23 cellular contexts compared by ENCODE assay signal in genomic region chr2:59604143-59604542, GRCh38.
"Had no signal": no experiment of that assay in that cellular context is flagged by ENCODE, and none has a peak within 500 bp of the region (broad histone marks: within the 10 kb centered on the region; RNA-seq: fewer than 3 reads in every experiment).

No MANE protein-coding gene starts in this region.

- H3K4me3 Mint-ChIP-seq: activated CD8-positive, alpha-beta memory T cell treated with anti-CD3 and anti-CD28 coated beads, Interleukin-2, amount 10 ng/mL, durations not matched to agents 7 days and 5 days; activated naive CD4-positive, alpha-beta T cell treated with anti-CD3 and anti-CD28 coated beads, Interleukin-2, amount 10 ng/mL, durations not matched to agents 7 days and 5 days; activated naive CD8-positive, alpha-beta T cell treated with anti-CD3 and anti-CD28 coated beads for 36 hours; activated T-helper 17 cell treated with anti-CD3 and anti-CD28 coated beads, Interleukin-2, amount 50 U/mL, for 72 hours; T-helper 1 cell treated with Interleukin-12 subunit alpha and Interleukin-12 subunit beta and Interleukin-4 antibody, amounts not matched to agents 30 μg/mL and 1 μg/mL, for 36 hours had no signal

- H3K9me3 Mint-ChIP-seq: T-helper 1 cell treated with Interleukin-12 subunit alpha and Interleukin-12 subunit beta and Interleukin-4 antibody, amounts not matched to agents 30 μg/mL and 1 μg/mL, for 36 hours had no signal

- H3K36me3 Mint-ChIP-seq: activated CD8-positive, alpha-beta memory T cell treated with anti-CD3 and anti-CD28 coated beads, Interleukin-2, amount 10 ng/mL, durations not matched to agents 7 days and 5 days; activated naive CD4-positive, alpha-beta T cell treated with anti-CD3 and anti-CD28 coated beads, Interleukin-2, amount 10 ng/mL, durations not matched to agents 7 days and 5 days; activated naive CD8-positive, alpha-beta T cell treated with anti-CD3 and anti-CD28 coated beads for 36 hours had no signal

- H3K27me3 Mint-ChIP-seq: activated CD8-positive, alpha-beta memory T cell treated with anti-CD3 and anti-CD28 coated beads, Interleukin-2, amount 10 ng/mL, durations not matched to agents 7 days and 5 days; activated naive CD4-positive, alpha-beta T cell treated with anti-CD3 and anti-CD28 coated beads, Interleukin-2, amount 10 ng/mL, durations not matched to agents 7 days and 5 days; activated naive CD8-positive, alpha-beta T cell treated with anti-CD3 and anti-CD28 coated beads for 36 hours; activated T-helper 17 cell treated with anti-CD3 and anti-CD28 coated beads, Interleukin-2, amount 50 U/mL, for 72 hours had no signal

- H3K4me1 Mint-ChIP-seq: activated CD8-positive, alpha-beta memory T cell treated with anti-CD3 and anti-CD28 coated beads, Interleukin-2, amount 10 ng/mL, durations not matched to agents 7 days and 5 days; activated naive CD4-positive, alpha-beta T cell treated with anti-CD3 and anti-CD28 coated beads, Interleukin-2, amount 10 ng/mL, durations not matched to agents 7 days and 5 days; activated naive CD8-positive, alpha-beta T cell treated with anti-CD3 and anti-CD28 coated beads for 36 hours; activated T-helper 17 cell treated with anti-CD3 and anti-CD28 coated beads, Interleukin-2, amount 50 U/mL, for 72 hours had no signal

- DNase-seq: activated CD4-positive, alpha-beta T cell treated with anti-CD3 and anti-CD28 coated beads for 48 hours; activated CD4-positive, alpha-beta T cell treated with anti-CD3 and anti-CD28 coated beads, Interleukin-2, amount 50 U/mL, for 48 hours; activated CD8-positive, alpha-beta memory T cell treated with anti-CD3 and anti-CD28 coated beads, Interleukin-2, amount 10 ng/mL, durations not matched to agents 7 days and 5 days; activated gamma-delta T cell treated with Interleukin-2 at 50 U/mL for 16 hours; activated naive CD4-positive, alpha-beta T cell treated with anti-CD3 and anti-CD28 coated beads, Interleukin-2, amount 10 ng/mL, durations not matched to agents 7 days and 5 days; activated naive CD8-positive, alpha-beta T cell treated with anti-CD3 and anti-CD28 coated beads for 36 hours; activated T-cell treated with anti-CD3 and anti-CD28 coated beads, Interleukin-2, amount 50 U/mL, for 48 hours; brain microvascular endothelial cell; cerebellar nuclear complex; IMR-90; Kasumi-1; KBM-7; NCI-H1436; NCI-H1694 treated with DMSO at 0.1 percent for 48 hours; NCI-H2029 treated with DMSO at 0.1 percent for 48 hours; NCI-H226; NCI-H526; NCI-H82; Peyer's patch; SHP77 treated with DMSO at 0.1 percent for 48 hours had no signal

- ATAC-seq: activated CD4-positive, CD25-positive, alpha-beta regulatory T cell treated with anti-CD3 and anti-CD28 coated beads, Interleukin-2, amount 50 U/mL, for 24 hours; activated CD8-positive, alpha-beta memory T cell treated with anti-CD3 and anti-CD28 coated beads, Interleukin-2, amount 10 ng/mL, durations not matched to agents 7 days and 5 days; activated T-helper 17 cell treated with anti-CD3 and anti-CD28 coated beads, Interleukin-2, amount 50 U/mL, for 72 hours had no signal

- H3K27ac Mint-ChIP-seq: activated CD8-positive, alpha-beta memory T cell treated with anti-CD3 and anti-CD28 coated beads, Interleukin-2, amount 10 ng/mL, durations not matched to agents 7 days and 5 days; activated naive CD4-positive, alpha-beta T cell treated with anti-CD3 and anti-CD28 coated beads, Interleukin-2, amount 10 ng/mL, durations not matched to agents 7 days and 5 days; activated naive CD8-positive, alpha-beta T cell treated with anti-CD3 and anti-CD28 coated beads for 36 hours; activated T-helper 17 cell treated with anti-CD3 and anti-CD28 coated beads, Interleukin-2, amount 50 U/mL, for 72 hours; T-helper 1 cell treated with Interleukin-12 subunit alpha and Interleukin-12 subunit beta and Interleukin-4 antibody, amounts not matched to agents 30 μg/mL and 1 μg/mL, for 36 hours had no signal
